8 cellular contexts compared by ENCODE assay signal in the genomic region with DNA sequence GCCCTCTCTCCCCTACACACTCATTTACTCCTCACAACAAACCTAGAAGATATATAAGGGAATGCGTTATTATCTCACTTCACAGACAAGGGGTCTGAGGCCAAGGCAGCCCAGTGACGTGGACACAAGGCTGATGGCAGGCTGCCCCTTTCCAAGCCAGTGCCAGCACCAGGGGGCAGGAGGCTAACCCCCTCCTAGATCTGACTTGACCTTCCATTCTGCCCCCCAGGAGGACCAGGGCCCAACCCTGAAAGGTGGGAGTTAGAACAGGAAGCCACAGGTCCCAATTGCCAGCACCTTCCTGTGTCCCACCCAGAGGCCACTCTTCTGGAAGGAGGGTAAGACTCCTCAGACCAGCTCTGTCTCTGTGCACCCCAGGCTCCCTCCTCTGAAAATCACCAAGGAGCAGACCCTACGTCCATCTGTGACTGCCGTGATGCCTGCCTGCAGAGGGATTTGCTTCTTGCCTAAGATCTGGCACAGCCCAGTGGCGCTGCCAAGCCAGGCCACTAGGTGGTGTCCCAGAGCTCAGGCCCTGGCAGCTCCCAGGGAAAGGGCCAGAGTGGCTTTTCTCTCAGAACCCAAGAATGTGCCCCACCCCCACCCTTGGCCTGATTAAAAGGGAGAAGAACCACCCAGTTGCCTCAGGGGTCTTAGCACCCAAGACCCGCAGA. TPM values are rescaled to one million over a fixed set of nuclear protein-coding genes. Genes with fewer than 3 reads are reported as not detected.
DNase-seq lines count a peak whose midpoint lies in the region; ATAC-seq, FAIRE-seq and TF ChIP-seq lines count a peak whose summit lies in the region.

No MANE protein-coding gene starts in this region.

- CTCF ChIA-PET in A549 (lab: Yijun Ruan, JAX), result interaction anchor here (0.7 to 48.7 kb wide), 27 partner anchors 10 to 221 kb away, joined by 3 to 1377 read pairs (median 8); partner anchors contain the start of genes CUEDC1, MRPS23, SRSF1 and VEZF1

- ATAC-seq in A549, result peak; percentile 66 to 84
- ATAC-seq in GM18511 (IDR thresholded peaks at IDR 0.05; ENCODE audit: unreplicated experiment), result peak; percentile 52
- ATAC-seq in GM18520 (IDR thresholded peaks at IDR 0.05; ENCODE audit: unreplicated experiment), result no peak

- peak overlapping the region; percentile 71 for H3K4me2 ChIP-seq in A549
- H3K4me2 ChIP-seq in skeletal muscle satellite cell (ENCODE audit: low read length), result peak overlapping the region; percentile 71

- 42% methylated on average over 5 of the region's 6 CpGs for WGBS in A549 (ENCODE audit: missing lambda C conversion rate)

- peak overlapping the region; percentile 75 for H3K9ac ChIP-seq in skeletal muscle satellite cell (ENCODE audit: low read depth, low read length)

- no peak for TF ChIP-seq POLR2A in A549 (IDR thresholded peaks at IDR 0.05; ENCODE audit: low read length)

- peak; percentile 92 for DNase-seq in A549 (ENCODE audit: low read depth in 1 of 2, low spot score in 1 of 2)
- DNase-seq in NCI-H1930 (lab: John Stamatoyannopoulos, UW), result peak; percentile 27 to 51
- peak; percentile 82 for DNase-seq in brain microvascular endothelial cell
- DNase-seq in iPS-NIHi11 (ENCODE audit: low spot score), result peak; percentile 94

- TF ChIP-seq RAD21 in A549 (conservative IDR thresholded peaks at IDR 0.05 in 1 of 2, IDR thresholded peaks at IDR 0.05 in 1 of 2), result peak; percentile 95 to 96

- H3K36me3 ChIP-seq in brain microvascular endothelial cell (replicated peaks) (no peaks in the 10 kb centered on the region), skeletal muscle satellite cell (ENCODE audit: insufficient read depth, low read length) (no peaks in the 10 kb centered on the region)

- POLR2A ChIA-PET in A549 (lab: Yijun Ruan, JAX), result interaction anchor here (0.6 to 1.9 kb wide), 17 partner anchors 11 to 101 kb away, joined by 3 to 11 read pairs (median 4); partner anchors contain the start of genes CUEDC1 and VEZF1

- peak overlapping the region; percentile 92 to 96 for H3K27ac ChIP-seq in A549
- 0 out of 2 replicates have a peak overlapping the region, but pooled peaks have one; percentile 27 for H3K27ac ChIP-seq in VCaP
- H3K27ac ChIP-seq in brain microvascular endothelial cell, result peak overlapping the region; percentile 88

- H3K4me3 ChIP-seq in A549 (no peak overlapping the region), brain microvascular endothelial cell (ENCODE audit: low read depth, low read length) (peak overlapping the region; percentile 20), skeletal muscle satellite cell (ENCODE audit: low read length) (peak overlapping the region; percentile 14)

- peak; percentile 97 for TF ChIP-seq CTCF in A549 (IDR thresholded peaks at IDR 0.05)
- peak; percentile 97 for TF ChIP-seq CTCF in VCaP (conservative IDR thresholded peaks at IDR 0.05)
- TF ChIP-seq CTCF in brain microvascular endothelial cell (IDR thresholded peaks at IDR 0.05; ENCODE audit: low read depth, low read length, missing control alignments), result peak; percentile 100

- FAIRE-seq in A549 (lab: Jason Lieb, UNC), result peak; percentile 91

- in situ Hi-C loops in brain microvascular endothelial cell (cut with HindIII; ENCODE audit: low pct_ligation_motif_present, low sequenced_read_pairs), result no loop called here

- TF ChIP-seq EP300 in A549 (IDR thresholded peaks at IDR 0.05), result no peak

- H3K4me1 ChIP-seq in A549 (peaks cover 81% of the 10 kb centered on the region), skeletal muscle satellite cell (ENCODE audit: control insufficient read depth, insufficient read depth, low read length) (peaks cover 59% of the 10 kb centered on the region)

- H3K9me3 ChIP-seq in A549 (no peaks in the 10 kb centered on the region), skeletal muscle satellite cell (replicated peaks; ENCODE audit: low read length) (no peaks in the 10 kb centered on the region)

- H3K27me3 ChIP-seq in brain microvascular endothelial cell (replicated peaks) (no peaks in the 10 kb centered on the region), skeletal muscle satellite cell (ENCODE audit: control insufficient read depth, insufficient read depth, low read length) (no peaks in the 10 kb centered on the region)

TF ChIP-seq in A549, 52 proteins besides CTCF, POLR2A, EP300 and RAD21:
- TF ChIP-seq NR3C1 (IDR thresholded peaks at IDR 0.05) (no peak), FOSL2 (IDR thresholded peaks at IDR 0.05) (no peak), FOSL2 (CRISPR knock-in tag; IDR thresholded peaks at IDR 0.05) (0 out of 2 replicates have a peak, but pooled peaks have one; percentile 2), CHD2 (IDR thresholded peaks at IDR 0.05; ENCODE audit: low read length, partially characterized antibody) (peak; percentile 48), JUNB (IDR thresholded peaks at IDR 0.05) (0 out of 2 replicates have a peak, but pooled peaks have one; percentile 32), CEBPB (IDR thresholded peaks at IDR 0.05) (peak in 1 of 2 experiments; percentile 65; a peak in 2 of 4 replicates), MAFK (IDR thresholded peaks at IDR 0.05; ENCODE audit: partially characterized antibody) (peak; percentile 1), TFCP2L1 (CRISPR knock-in tag; IDR thresholded peaks at IDR 0.05) (0 out of 2 replicates have a peak, but pooled peaks have one; percentile 68), SMC3 (IDR thresholded peaks at IDR 0.05) (peak; percentile 97), RFX5 (IDR thresholded peaks at IDR 0.05) (0 out of 2 replicates have a peak, but pooled peaks have one; percentile 11)
- TF ChIP-seq, protein P1, sequence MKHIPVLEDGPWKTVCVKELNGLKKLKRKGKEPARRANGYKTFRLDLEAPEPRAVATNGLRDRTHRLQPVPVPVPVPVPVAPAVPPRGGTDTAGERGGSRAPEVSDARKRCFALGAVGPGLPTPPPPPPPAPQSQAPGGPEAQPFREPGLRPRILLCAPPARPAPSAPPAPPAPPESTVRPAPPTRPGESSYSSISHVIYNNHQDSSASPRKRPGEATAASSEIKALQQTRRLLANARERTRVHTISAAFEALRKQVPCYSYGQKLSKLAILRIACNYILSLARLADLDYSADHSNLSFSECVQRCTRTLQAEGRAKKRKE (CRISPR knock-in tag; IDR thresholded peaks at IDR 0.05; ENCODE audit: low read depth), result no peak

RNA-seq across cellular contexts. Expression of gene MRPS23, which starts 42.4 kb away (rescaled TPM):
- 73.2 and 110 TPM in 2 replicates for polyA plus RNA-seq in A549 (2011; rRNA removed)
- 96.6 and 104 TPM in 2 replicates for polyA plus RNA-seq in A549 (2012; cell fraction: cytosol; rRNA removed)
- 45.7 and 49.9 TPM in 2 replicates for polyA plus RNA-seq in A549 (2012; cell fraction: nucleus; rRNA removed)
- polyA plus RNA-seq in A549 (2017; fragmentation: RNase III; extraction: RNeasy Plus Mini Kit Qiagen cat#74134 plus additional on column Dnase treatment), result 140 to 164 TPM (median 153 TPM) in 3 replicates
- 36.4 and 52.6 TPM in 2 replicates for polyA minus RNA-seq in A549 (2011; rRNA and poly(A)+ RNA removed)
- total RNA-seq in skeletal muscle satellite cell (2012; rRNA removed), result 17.7 and 19.0 TPM in 2 replicates

Comparison
In these comparisons a context has a peak if more than half of its experiments do, and no peak if none do; other contexts are left out.
1. DNase-seq: peak in every context shown above with its lines; median percentile 94 in iPS-NIHi11; 92 in A549; 82 in brain microvascular endothelial cell; 39 in NCI-H1930.
2. H3K27ac ChIP-seq: peak in every context shown above with its lines; median percentile 94 in A549; 88 in brain microvascular endothelial cell; 27 in VCaP.